Comparison of ENCODE assay signal across 9 cellular contexts in the genomic region with DNA sequence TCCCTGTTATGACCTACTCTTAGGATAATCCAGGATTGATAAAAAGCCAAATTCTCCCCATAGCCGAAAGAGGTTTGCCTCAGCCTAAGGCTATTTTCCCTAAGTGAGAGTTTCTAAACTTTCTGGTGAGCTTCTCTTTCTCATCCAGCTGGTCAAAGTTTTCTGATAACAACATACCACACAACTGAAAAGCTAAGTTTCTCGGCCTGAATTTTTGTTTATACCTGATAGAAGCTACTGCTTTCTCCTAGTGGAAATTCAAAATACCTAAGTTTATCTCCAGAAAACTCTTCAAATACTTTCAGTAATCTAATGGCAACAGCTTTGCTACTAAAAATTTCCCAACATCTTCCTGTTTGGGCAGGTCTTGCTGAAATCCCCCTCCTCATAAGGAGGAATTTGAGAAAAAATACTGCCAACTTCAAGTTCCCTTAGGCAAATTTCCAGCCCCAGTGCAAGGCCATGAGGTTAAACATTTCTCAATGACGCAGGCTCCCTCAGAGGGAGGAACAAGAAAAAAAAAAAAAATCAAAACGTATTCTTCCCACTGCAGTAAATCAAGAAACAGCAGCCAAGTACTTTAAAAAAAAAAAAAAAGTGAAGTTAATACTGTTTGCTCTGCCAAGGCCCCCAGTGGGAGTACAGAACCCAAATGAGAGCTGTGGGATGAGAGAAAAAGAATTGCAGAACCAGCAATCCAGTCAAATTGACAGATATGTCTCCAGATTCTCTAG.
A peak's percentile ranks its signal among the peaks of the same experiment; 100 is the strongest.
DNase-seq lines count a peak whose midpoint lies in the region; ATAC-seq and TF ChIP-seq lines count a peak whose summit lies in the region.
"Had no signal": no experiment of that assay in that cellular context is flagged by ENCODE, and none has a peak within 500 bp of the region (broad histone marks: within the 10 kb centered on the region; RNA-seq: fewer than 3 reads in every experiment).

No MANE protein-coding gene starts in this region.

- DNase-seq in Ammon's horn (ENCODE audit: low spot score) (peak; percentile 73), Peyer's patch (no peak), fibroblast of mammary gland (ENCODE audit: low read depth) (peak; percentile 98), osteocyte (ENCODE audit: extremely low spot score, unreplicated experiment) (no peak)
- DNase-seq in CD8-positive, alpha-beta memory T cell = no peak
- no peak for DNase-seq in activated naive CD4-positive, alpha-beta T cell treated with anti-CD3 and anti-CD28 coated beads, Interleukin-2, amount 50 U/mL, for 72 hours (ENCODE audit: low spot score in 2 of 2)
- DNase-seq: NCI-H1436 treated with DMSO at 0.1 percent for 48 hours had no signal

- POLR2A ChIA-PET in CD8-positive, alpha-beta memory T cell (lab: Charles Lee) = no interaction called here

- TF ChIP-seq POLR2A in Peyer's patch (IDR thresholded peaks at IDR 0.05) = no peak

- no peak for ATAC-seq in HG03025 (IDR thresholded peaks at IDR 0.05; ENCODE audit: low FRiP score, unreplicated experiment)
- no peak for ATAC-seq in activated CD4-positive, CD25-positive, alpha-beta regulatory T cell treated with anti-CD3 and anti-CD28 coated beads, Interleukin-2, amount 50 U/mL, for 24 hours
- no peak for ATAC-seq in activated naive CD4-positive, alpha-beta T cell treated with anti-CD3 and anti-CD28 coated beads, Interleukin-2, amount 50 U/mL, for 72 hours

- H3K27ac Mint-ChIP-seq in osteocyte (ENCODE audit: unreplicated experiment) = peak overlapping the region; percentile 94
- peak overlapping the region in 3 of 8 donors; percentile 13 to 42 (median 26) for H3K27ac Mint-ChIP-seq in CD8-positive, alpha-beta memory T cell
- no peak overlapping the region for H3K27ac Mint-ChIP-seq in activated naive CD4-positive, alpha-beta T cell treated with anti-CD3 and anti-CD28 coated beads, Interleukin-2, amount 50 U/mL, for 72 hours

- CTCF ChIA-PET in CD8-positive, alpha-beta memory T cell (lab: Charles Lee) = interaction anchor here (1.1 to 1.6 kb wide), 2 partner anchors 73 to 137 kb away, joined by 3 to 4 read pairs; no protein-coding TSS in a partner anchor

- H3K4me1 Mint-ChIP-seq in osteocyte (ENCODE audit: unreplicated experiment) = peaks cover 74% of the 10 kb centered on the region
- H3K4me1 Mint-ChIP-seq in CD8-positive, alpha-beta memory T cell = peaks cover 0 to 13% (median 8%) of the 10 kb centered on the region in 3 donors

- H3K4me1 ChIP-seq in Peyer's patch = peaks cover 0 to 34% (median 0%) of the 10 kb centered on the region in 4 donors
- H3K4me1 ChIP-seq in CD8-positive, alpha-beta memory T cell (ENCODE audit: insufficient read depth, low read length) = no peaks in the 10 kb centered on the region

- peaks cover 1% of the 10 kb centered on the region for H3K36me3 Mint-ChIP-seq in osteocyte (ENCODE audit: unreplicated experiment)
- H3K36me3 Mint-ChIP-seq in CD8-positive, alpha-beta memory T cell = peaks cover 0 to 2% (median 2%) of the 10 kb centered on the region in 3 donors
- no peaks in the 10 kb centered on the region for H3K36me3 Mint-ChIP-seq in activated naive CD4-positive, alpha-beta T cell treated with anti-CD3 and anti-CD28 coated beads, Interleukin-2, amount 50 U/mL, for 72 hours

- no peaks in the 10 kb centered on the region for H3K9me3 ChIP-seq in Peyer's patch
- H3K9me3 ChIP-seq in CD8-positive, alpha-beta memory T cell (ENCODE audit: low read length) = no peaks in the 10 kb centered on the region

- H3K36me3 ChIP-seq in Peyer's patch = no peaks in the 10 kb centered on the region
- H3K36me3 ChIP-seq in CD8-positive, alpha-beta memory T cell (ENCODE audit: insufficient read depth, low read length) = no peaks in the 10 kb centered on the region

- peak overlapping the region; percentile 30 to 82 (median 58) for H3K27ac ChIP-seq in Peyer's patch
- no peak overlapping the region for H3K27ac ChIP-seq in CD8-positive, alpha-beta memory T cell (ENCODE audit: low read depth, low read length)

- H3K4me3 ChIP-seq in Peyer's patch (no peak overlapping the region), fibroblast of mammary gland (ENCODE audit: control insufficient read depth, low read depth, low read length) (no peak overlapping the region)
- no peak overlapping the region for H3K4me3 ChIP-seq in CD8-positive, alpha-beta memory T cell (ENCODE audit: low read length)

- no peaks in the 10 kb centered on the region for H3K27me3 ChIP-seq in Peyer's patch
- no peaks in the 10 kb centered on the region for H3K27me3 ChIP-seq in CD8-positive, alpha-beta memory T cell (ENCODE audit: insufficient read depth, low read length, poor library complexity, severe bottlenecking)

- TF ChIP-seq CTCF in Peyer's patch (IDR thresholded peaks at IDR 0.05) (no peak), fibroblast of mammary gland (conservative IDR thresholded peaks at IDR 0.05; ENCODE audit: control insufficient read depth, insufficient read depth, low read depth, low read length) (no peak), osteocyte (IDR thresholded peaks at IDR 0.05) (no peak)

- peak overlapping the region; percentile 51 for H3K4me3 Mint-ChIP-seq in osteocyte (ENCODE audit: unreplicated experiment)
- no peak overlapping the region for H3K4me3 Mint-ChIP-seq in CD8-positive, alpha-beta memory T cell

- H3K9me3 Mint-ChIP-seq in osteocyte (ENCODE audit: unreplicated experiment) = no peaks in the 10 kb centered on the region
- H3K9me3 Mint-ChIP-seq in CD8-positive, alpha-beta memory T cell = no peaks in the 10 kb centered on the region
- H3K9me3 Mint-ChIP-seq in activated naive CD4-positive, alpha-beta T cell treated with anti-CD3 and anti-CD28 coated beads, Interleukin-2, amount 50 U/mL, for 72 hours = no peaks in the 10 kb centered on the region

- H3K27me3 Mint-ChIP-seq in osteocyte (ENCODE audit: unreplicated experiment) = no peaks in the 10 kb centered on the region
- no peaks in the 10 kb centered on the region for H3K27me3 Mint-ChIP-seq in CD8-positive, alpha-beta memory T cell

Comparison
In these comparisons a context has a peak if more than half of its experiments do, and no peak if none do; other contexts are left out.
1. DNase-seq: peak in Ammon's horn (single experiment) and fibroblast of mammary gland (single experiment); none in Peyer's patch (0 of 3), osteocyte (single experiment), CD8-positive, alpha-beta memory T cell (0 of 5) and activated naive CD4-positive, alpha-beta T cell treated with anti-CD3 and anti-CD28 coated beads, Interleukin-2, amount 50 U/mL, for 72 hours (0 of 2).